Comparison of ENCODE assay signal across 1 cellular context in the genomic region with DNA sequence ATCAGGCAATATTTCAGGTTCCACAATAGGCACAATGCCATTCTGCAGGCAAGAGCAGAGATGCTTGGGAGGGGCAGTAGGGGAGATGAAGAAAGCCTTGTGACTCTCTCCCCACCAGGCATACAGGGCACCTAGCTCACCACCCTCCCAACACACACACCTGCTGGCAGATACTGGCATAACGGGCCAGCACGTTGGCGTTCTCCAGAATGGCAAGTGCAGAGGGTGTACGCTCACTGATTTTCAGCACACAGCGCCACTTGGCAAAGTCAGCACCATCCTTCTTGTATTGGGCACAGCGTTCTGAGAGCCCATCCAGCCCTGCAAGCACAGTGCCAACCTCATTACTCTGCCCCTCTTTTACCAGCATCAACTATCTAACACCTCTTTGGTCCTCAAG.
TF ChIP-seq lines count a peak whose summit lies in the region.

No MANE protein-coding gene starts in this region.

TF ChIP-seq in H1, 55 proteins besides CTCF, POLR2A, EP300 and RAD21:
- TF ChIP-seq NRF1 (IDR thresholded peaks at IDR 0.05; ENCODE audit: low read depth, low read length) (no peak), YY1 (IDR thresholded peaks at IDR 0.05; ENCODE audit: low read depth, low read length) (no peak), ASH2L (IDR thresholded peaks at IDR 0.05; ENCODE audit: low read length) (no peak), KDM1A (IDR thresholded peaks at IDR 0.05; ENCODE audit: borderline replicate concordance, low read length) (no peak), TAF1 (IDR thresholded peaks at IDR 0.05; ENCODE audit: low read depth, low read length) (no peak), BACH1 (IDR thresholded peaks at IDR 0.05; ENCODE audit: low read length) (no peak), BRCA1 (IDR thresholded peaks at IDR 0.05; ENCODE audit: low read depth, low read length) (no peak), SP2 (IDR thresholded peaks at IDR 0.05; ENCODE audit: low read length) (no peak), SAP30 (IDR thresholded peaks at IDR 0.05; ENCODE audit: insufficient read depth, insufficient replicate concordance, low read length) (no peak), MAFK (IDR thresholded peaks at IDR 0.05; ENCODE audit: low read depth, low read length) (no peak)
- TF ChIP-seq, protein P1, sequence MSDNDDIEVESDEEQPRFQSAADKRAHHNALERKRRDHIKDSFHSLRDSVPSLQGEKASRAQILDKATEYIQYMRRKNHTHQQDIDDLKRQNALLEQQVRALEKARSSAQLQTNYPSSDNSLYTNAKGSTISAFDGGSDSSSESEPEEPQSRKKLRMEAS (IDR thresholded peaks at IDR 0.05) = no peak
- TF ChIP-seq, protein P2, sequence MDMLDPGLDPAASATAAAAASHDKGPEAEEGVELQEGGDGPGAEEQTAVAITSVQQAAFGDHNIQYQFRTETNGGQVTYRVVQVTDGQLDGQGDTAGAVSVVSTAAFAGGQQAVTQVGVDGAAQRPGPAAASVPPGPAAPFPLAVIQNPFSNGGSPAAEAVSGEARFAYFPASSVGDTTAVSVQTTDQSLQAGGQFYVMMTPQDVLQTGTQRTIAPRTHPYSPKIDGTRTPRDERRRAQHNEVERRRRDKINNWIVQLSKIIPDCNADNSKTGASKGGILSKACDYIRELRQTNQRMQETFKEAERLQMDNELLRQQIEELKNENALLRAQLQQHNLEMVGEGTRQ (IDR thresholded peaks at IDR 0.05; ENCODE audit: low read length) = no peak
TF ChIP-seq in H1: peak in this region for 0.
